In genomic region chr4:150572704-150573504, GRCh38 we compare ENCODE assay signal across 15 cellular contexts. TPM values are rescaled to one million over a fixed set of nuclear protein-coding genes. Genes with fewer than 3 reads are reported as not detected.
DNase-seq lines count a peak whose midpoint lies in the region; ATAC-seq, FAIRE-seq and TF ChIP-seq lines count a peak whose summit lies in the region.
"Had no signal": no experiment of that assay in that cellular context is flagged by ENCODE, and none has a peak within 500 bp of the region (broad histone marks: within the 10 kb centered on the region; RNA-seq: fewer than 3 reads in every experiment).

No MANE protein-coding gene starts in this region.

- whole genome bisulfite sequencing in small intestine, 3 donors, result 88 to 93% (median 90%) methylated on average over 5 of the region's 5 CpGs

- H3K4me1 Mint-ChIP-seq in natural killer cell, result peaks cover 14 to 23% of the 10 kb centered on the region in 2 donors
- H3K4me1 Mint-ChIP-seq in progenitor cell of endocrine pancreas (ENCODE audit: low read depth), result peaks cover 17% of the 10 kb centered on the region

- TF ChIP-seq CTCF in natural killer cell (IDR thresholded peaks at IDR 0.05), result no peak
- TF ChIP-seq CTCF in progenitor cell of endocrine pancreas (IDR thresholded peaks at IDR 0.05; ENCODE audit: unreplicated experiment), result no peak

- no peak overlapping the region for H3K4me3 ChIP-seq in small intestine (ENCODE audit: low read depth in 1 of 2, low read length in 2 of 2)
- H3K4me3 ChIP-seq: lower lobe of right lung had no signal

- no peaks in the 10 kb centered on the region for H3K4me1 ChIP-seq in small intestine (ENCODE audit: control insufficient read depth in 2 of 2, insufficient read depth in 1 of 2, low read depth in 1 of 2, low read length in 1 of 2)
- H3K4me1 ChIP-seq: lower lobe of right lung had no signal

- no peak for DNase-seq in GM18507 (ENCODE audit: extremely low spot score, insufficient read length, low read depth)
- peak; percentile 30 for DNase-seq in NCI-H69 (lab: John Stamatoyannopoulos, UW)
- DNase-seq in natural killer cell, result no peak
- no peak for DNase-seq in NOMO-1 treated with dmso at 0.1 percent for 144 hours (lab: John Stamatoyannopoulos, UW; ENCODE audit: unreplicated experiment)
- DNase-seq in progenitor cell of endocrine pancreas (ENCODE audit: low spot score, unreplicated experiment), result no peak
- DNase-seq in small intestine, result no peak
- DNase-seq: activated CD4-positive, CD25-positive, alpha-beta regulatory T cell; anterior cingulate cortex; CD4-positive, alpha-beta T cell; lower lobe of right lung; stimulated activated naive CD4-positive, alpha-beta T cell treated with Interleukin-2 at 50 U/mL for 16 hours; SW 1271 had no signal

- H3K36me3 Mint-ChIP-seq in natural killer cell (no peaks in the 10 kb centered on the region), progenitor cell of endocrine pancreas (ENCODE audit: insufficient read depth) (no peaks in the 10 kb centered on the region)

- H3K9me3 ChIP-seq in small intestine (ENCODE audit: control insufficient read depth, low read depth), result no peaks in the 10 kb centered on the region
- H3K9me3 ChIP-seq: lower lobe of right lung had no signal

- H3K27me3 Mint-ChIP-seq in natural killer cell (ENCODE audit: low read depth in 2 of 2), result no peaks in the 10 kb centered on the region
- peaks cover 2% of the 10 kb centered on the region for H3K27me3 Mint-ChIP-seq in progenitor cell of endocrine pancreas
- H3K27me3 Mint-ChIP-seq: CD4-positive, alpha-beta T cell; dendritic cell treated with granulocyte-macrophage colony-stimulating factor and Interleukin-4, amounts not matched to agents 40 ng/mL and 50 ng/mL, for 4 days had no signal

- H3K27ac ChIP-seq in small intestine (ENCODE audit: low read depth in 1 of 2, low read length in 1 of 2), result no peak overlapping the region
- H3K27ac ChIP-seq: lower lobe of right lung had no signal

- H3K4me3 Mint-ChIP-seq in natural killer cell (peak overlapping the region; percentile 68), progenitor cell of endocrine pancreas (ENCODE audit: low read depth) (no peak overlapping the region)
- H3K4me3 Mint-ChIP-seq: CD4-positive, alpha-beta T cell; dendritic cell treated with granulocyte-macrophage colony-stimulating factor and Interleukin-4, amounts not matched to agents 40 ng/mL and 50 ng/mL, for 4 days had no signal

- H3K27me3 ChIP-seq in small intestine (ENCODE audit: control insufficient read depth in 2 of 2, insufficient read depth in 2 of 2, low read length in 2 of 2), result no peaks in the 10 kb centered on the region

- intact Hi-C loops in natural killer cell (cut with micrococcal nuclease), result no loop called here

- no peaks in the 10 kb centered on the region for H3K9me3 Mint-ChIP-seq in natural killer cell
- H3K9me3 Mint-ChIP-seq in progenitor cell of endocrine pancreas (ENCODE audit: low read depth), result no peaks in the 10 kb centered on the region
- H3K9me3 Mint-ChIP-seq: CD4-positive, alpha-beta T cell; dendritic cell treated with granulocyte-macrophage colony-stimulating factor and Interleukin-4, amounts not matched to agents 40 ng/mL and 50 ng/mL, for 4 days had no signal

- H3K27ac Mint-ChIP-seq in natural killer cell (peak overlapping the region; percentile 89 to 92), progenitor cell of endocrine pancreas (no peak overlapping the region)
- H3K27ac Mint-ChIP-seq: CD4-positive, alpha-beta T cell; dendritic cell treated with granulocyte-macrophage colony-stimulating factor and Interleukin-4, amounts not matched to agents 40 ng/mL and 50 ng/mL, for 4 days had no signal

- no peaks in the 10 kb centered on the region for H3K36me3 ChIP-seq in small intestine (ENCODE audit: control insufficient read depth in 2 of 2, insufficient read depth in 2 of 2, low read length in 2 of 2)
- H3K36me3 ChIP-seq: lower lobe of right lung had no signal

- ATAC-seq in GM19463 (IDR thresholded peaks at IDR 0.05; ENCODE audit: unreplicated experiment), result peak; percentile 73
- peak; percentile 81 to 89 (median 87) for ATAC-seq in natural killer cell
- ATAC-seq: lower lobe of right lung had no signal

- peak; percentile 42 for FAIRE-seq in GM18507 (lab: Jason Lieb, UNC)
- FAIRE-seq in small intestine (lab: Jason Lieb, UNC), result no peak

RNA-seq across cellular contexts. Expression of gene MAB21L2, which starts 9.0 kb away (rescaled TPM):
- not detected for total RNA-seq in natural killer cell
- total RNA-seq in progenitor cell of endocrine pancreas, result 0.19 and 0.51 TPM in 2 replicates
- polyA plus RNA-seq in small intestine, result 1 to 10 TPM in 2 of 3 donors, under 1 TPM in 1; 0.89 to 9.6 (median 9.5) TPM
- total RNA-seq: CD4-positive, alpha-beta T cell; fibroblast of lung; lower lobe of right lung had no signal
